In the genomic region with DNA sequence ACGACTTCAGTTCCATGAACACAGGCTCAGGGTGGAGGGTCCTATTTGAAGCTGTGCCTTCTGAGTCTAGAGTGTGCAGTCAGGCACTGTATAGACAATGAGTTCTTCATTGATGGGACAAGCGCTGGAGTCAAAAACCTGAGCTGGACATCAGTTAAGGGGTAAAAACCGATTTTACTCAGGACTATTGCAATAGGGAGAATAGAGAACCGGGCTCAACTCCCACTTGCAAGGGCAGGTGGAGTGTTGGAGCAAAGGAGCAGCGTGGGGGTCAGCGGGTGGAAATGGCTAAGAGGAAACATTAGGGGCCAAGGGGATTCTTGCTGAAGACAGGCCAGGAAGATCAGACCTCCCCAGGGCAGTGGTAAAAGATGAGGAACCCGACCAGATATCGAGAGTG, we compare ENCODE assay signal across 6 cellular contexts. TPM values are rescaled to one million over a fixed set of nuclear protein-coding genes. Genes with fewer than 3 reads are reported as not detected.
"Had no signal": no experiment of that assay in that cellular context is flagged by ENCODE, and none has a peak within 500 bp of the region (broad histone marks: within the 10 kb centered on the region; RNA-seq: fewer than 3 reads in every experiment).

No MANE protein-coding gene starts in this region.

- H3K4me3 Mint-ChIP-seq: GM23338, H9 had no signal

- ATAC-seq: GM23338, K562 had no signal

- H3K4me3 ChIP-seq: GM23338, K562 had no signal

- DNase-seq: H9, IMR-90 had no signal

- H3K27ac Mint-ChIP-seq: GM23338 had no signal

RNA-seq across cellular contexts. Expression of gene PRLHR, which starts 28.5 kb away (rescaled TPM):
- total RNA-seq: H1, H9, HT-29, IMR-90, K562 had no signal
- polyA plus RNA-seq: GM23338, H1, IMR-90, K562 had no signal
